Comparison of ENCODE assay signal across 15 cellular contexts in genomic region chr3:11919390-11919789, GRCh38.
"Had no signal": no experiment of that assay in that cellular context is flagged by ENCODE, and none has a peak within 500 bp of the region (broad histone marks: within the 10 kb centered on the region; RNA-seq: fewer than 3 reads in every experiment).

No MANE protein-coding gene starts in this region.

- H3K36me3 ChIP-seq: gastrocnemius medialis, heart left ventricle, tibial artery, vagina had no signal

- H3K9me3 Mint-ChIP-seq: activated CD4-positive, alpha-beta T cell treated with anti-CD3 and anti-CD28 coated beads, Interleukin-2, amount 10 ng/mL, durations not matched to agents 7 days and 5 days; activated T-cell treated with anti-CD3 and anti-CD28 coated beads, Interleukin-2, amount 50 U/mL, for 4 hours; stimulated activated memory B cell treated with anti-CD40 and anti-IgM and Interleukin-4, amounts not matched to agents 10 μg/mL and 1 μg/mL and 100 μg/mL, for 72 hours had no signal

- H3K36me3 Mint-ChIP-seq: stimulated activated memory B cell treated with anti-CD40 and anti-IgM and Interleukin-4, amounts not matched to agents 10 μg/mL and 1 μg/mL and 100 μg/mL, for 72 hours had no signal

- H3K4me3 Mint-ChIP-seq: activated CD4-positive, alpha-beta T cell treated with anti-CD3 and anti-CD28 coated beads, Interleukin-2, amount 10 ng/mL, durations not matched to agents 7 days and 5 days; activated T-cell treated with anti-CD3 and anti-CD28 coated beads, Interleukin-2, amount 50 U/mL, for 4 hours; stimulated activated memory B cell treated with anti-CD40 and anti-IgM and Interleukin-4, amounts not matched to agents 10 μg/mL and 1 μg/mL and 100 μg/mL, for 72 hours had no signal

- H3K27ac ChIP-seq: gastrocnemius medialis, heart left ventricle, tibial artery, vagina had no signal

- H3K4me1 Mint-ChIP-seq: activated CD4-positive, alpha-beta T cell treated with anti-CD3 and anti-CD28 coated beads, Interleukin-2, amount 10 ng/mL, durations not matched to agents 7 days and 5 days had no signal

- H3K27ac Mint-ChIP-seq: activated CD4-positive, alpha-beta T cell treated with anti-CD3 and anti-CD28 coated beads, Interleukin-2, amount 10 ng/mL, durations not matched to agents 7 days and 5 days; stimulated activated memory B cell treated with anti-CD40 and anti-IgM and Interleukin-4, amounts not matched to agents 10 μg/mL and 1 μg/mL and 100 μg/mL, for 72 hours had no signal

- H3K4me3 ChIP-seq: gastrocnemius medialis, heart left ventricle, lung, tibial artery, vagina had no signal

- ATAC-seq: activated T-cell treated with anti-CD3 and anti-CD28 coated beads, Interleukin-2, amount 50 U/mL, for 4 hours; gastrocnemius medialis; heart left ventricle; left cardiac atrium; stimulated activated memory B cell treated with anti-CD40 and anti-IgM and Interleukin-4, amounts not matched to agents 10 μg/mL and 1 μg/mL and 100 μg/mL, for 72 hours had no signal

- DNase-seq: activated CD4-positive, alpha-beta T cell treated with anti-CD3 and anti-CD28 coated beads, Interleukin-2, amount 10 ng/mL, durations not matched to agents 7 days and 5 days; activated effector memory CD4-positive, alpha-beta T cell treated with Interleukin-2 at 50 U/mL for 16 hours; activated naive CD4-positive, alpha-beta T cell treated with anti-CD3 and anti-CD28 coated beads, Interleukin-2, amount 50 U/mL, for 16 hours; activated T-cell treated with anti-CD3 and anti-CD28 coated beads, Interleukin-2, amount 50 U/mL, for 4 hours; erythroblast; gastrocnemius medialis; heart left ventricle; left cardiac atrium; midbrain; retina; stimulated activated CD4-positive, alpha-beta T cell treated with anti-CD3 and anti-CD28 coated beads, Interleukin-2, amount 100 ng/mL, for 48 hours; tibial artery had no signal

- H3K27me3 ChIP-seq: gastrocnemius medialis, heart left ventricle, vagina had no signal

- H3K27me3 Mint-ChIP-seq: stimulated activated memory B cell treated with anti-CD40 and anti-IgM and Interleukin-4, amounts not matched to agents 10 μg/mL and 1 μg/mL and 100 μg/mL, for 72 hours had no signal
